9 cellular contexts compared by ENCODE assay signal in the genomic region with DNA sequence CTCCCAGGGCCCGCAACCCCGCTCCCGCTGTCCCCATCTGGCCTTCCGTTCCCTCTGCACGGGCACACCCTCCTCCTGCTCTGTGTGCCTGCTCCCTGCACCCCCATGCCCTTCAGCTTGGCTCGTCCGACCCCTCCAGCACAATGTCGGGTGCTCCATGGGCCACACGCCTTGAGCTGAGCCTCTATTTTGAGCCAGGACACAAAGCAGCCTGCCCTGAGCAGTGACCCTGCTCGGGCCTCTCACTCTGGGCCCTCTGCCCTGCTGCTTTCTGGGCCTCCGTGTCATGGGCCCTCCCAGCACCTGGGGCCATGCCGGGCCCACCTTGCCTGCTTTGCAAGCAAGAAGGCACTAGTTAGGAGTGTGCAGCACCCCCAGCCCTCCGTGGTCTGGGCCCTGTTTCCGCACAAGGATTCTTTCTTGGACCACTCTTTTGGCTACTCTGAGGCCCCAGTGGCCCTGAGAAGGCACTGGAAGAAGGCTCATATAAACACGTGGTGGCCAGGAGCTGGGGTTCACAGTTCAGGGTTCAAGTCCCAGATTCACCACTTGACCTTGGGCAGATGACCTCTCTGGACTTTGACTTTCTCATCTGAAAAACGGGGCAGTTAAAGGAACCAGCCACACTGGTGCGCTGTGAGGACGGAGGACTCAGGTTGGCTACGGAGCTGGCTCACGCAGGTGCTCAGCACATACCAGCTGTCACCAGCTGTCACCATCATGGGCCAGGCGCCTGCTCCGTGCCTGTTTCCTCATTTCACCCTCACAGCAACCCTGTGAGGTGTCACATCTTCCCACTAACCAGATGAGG.
DNase-seq lines count a peak whose midpoint lies in the region; ATAC-seq and TF ChIP-seq lines count a peak whose summit lies in the region.
"Had no signal": no experiment of that assay in that cellular context is flagged by ENCODE, and none has a peak within 500 bp of the region (broad histone marks: within the 10 kb centered on the region; RNA-seq: fewer than 3 reads in every experiment).

No MANE protein-coding gene starts in this region.

- DNase-seq in GM13976 (ENCODE audit: low spot score): peak; percentile 63
- DNase-seq in naive thymus-derived CD4-positive, alpha-beta T cell: no peak
- DNase-seq in activated CD4-positive, CD25-positive, alpha-beta regulatory T cell treated with anti-CD3 and anti-CD28 coated beads, Interleukin-2, amount 50 U/mL, for 72 hours: no peak
- DNase-seq in iPS-NIHi7 (ENCODE audit: extremely low spot score): no peak
- DNase-seq in NCI-H128 (lab: John Stamatoyannopoulos, UW; ENCODE audit: unreplicated experiment): no peak

- H3K27ac ChIP-seq in OCI-LY1 (ENCODE audit: low read depth, low read length, poor library complexity, severe bottlenecking): peak overlapping the region; percentile 98
- H3K27ac ChIP-seq in naive thymus-derived CD4-positive, alpha-beta T cell (ENCODE audit: low read depth, low read length): no peak overlapping the region
- H3K27ac ChIP-seq: thoracic aorta had no signal

- H3K9me3 ChIP-seq in OCI-LY1 (ENCODE audit: low read length): no peaks in the 10 kb centered on the region
- H3K9me3 ChIP-seq in naive thymus-derived CD4-positive, alpha-beta T cell (ENCODE audit: control insufficient read depth in 2 of 3, low read length in 3 of 3): no peaks in the 10 kb centered on the region
- H3K9me3 ChIP-seq: thoracic aorta had no signal

- no peaks in the 10 kb centered on the region for H3K9me3 Mint-ChIP-seq in naive thymus-derived CD4-positive, alpha-beta T cell

- no peaks in the 10 kb centered on the region for H3K36me3 ChIP-seq in OCI-LY1 (ENCODE audit: insufficient read depth, low read length)
- no peaks in the 10 kb centered on the region for H3K36me3 ChIP-seq in naive thymus-derived CD4-positive, alpha-beta T cell (ENCODE audit: control insufficient read depth in 2 of 3, insufficient read depth in 3 of 3, low read length in 3 of 3)
- H3K36me3 ChIP-seq: thoracic aorta had no signal

- peaks cover 61% of the 10 kb centered on the region for H3K4me1 ChIP-seq in OCI-LY1 (ENCODE audit: insufficient read depth, low read length, severe bottlenecking)
- peaks cover 26 to 47% of the 10 kb centered on the region in 2 donors for H3K4me1 ChIP-seq in naive thymus-derived CD4-positive, alpha-beta T cell (ENCODE audit: control insufficient read depth in 2 of 2, insufficient read depth in 2 of 2, low read length in 2 of 2)

- H2AFZ ChIP-seq in OCI-LY1 (ENCODE audit: low read length): no peak overlapping the region

- no peaks in the 10 kb centered on the region for H3K9me2 ChIP-seq in OCI-LY1 (ENCODE audit: low read depth, low read length)

- ATAC-seq in GM21786 (IDR thresholded peaks at IDR 0.05; ENCODE audit: unreplicated experiment) (peak; percentile 72), SK-N-SH treated with all-trans-retinoic acid at 6 μM for 48 hours (no peak)
- ATAC-seq in naive thymus-derived CD4-positive, alpha-beta T cell: peak; percentile 30

- intact Hi-C loops in naive thymus-derived CD4-positive, alpha-beta T cell (cut with micrococcal nuclease): loop anchor here in 1 of 2 donors (5.0 kb wide), 1 partner anchor 45 kb away; no protein-coding TSS in a partner anchor

- H3K9ac ChIP-seq in OCI-LY1 (ENCODE audit: low read length): peak overlapping the region; percentile 62

- H4K20me1 ChIP-seq in OCI-LY1 (ENCODE audit: insufficient read depth, low read length): no peaks in the 10 kb centered on the region

- POLR2A ChIA-PET in naive thymus-derived CD4-positive, alpha-beta T cell (lab: Charles Lee): interaction anchor here (0.8 to 1.1 kb wide), 3 partner anchors 49 to 169 kb away, joined by 3 read pairs; no protein-coding TSS in a partner anchor

- H3K27me3 ChIP-seq in OCI-LY1 (ENCODE audit: insufficient read depth, low read length): no peaks in the 10 kb centered on the region
- no peaks in the 10 kb centered on the region for H3K27me3 ChIP-seq in naive thymus-derived CD4-positive, alpha-beta T cell (ENCODE audit: control insufficient read depth in 2 of 2, insufficient read depth in 2 of 2, low read length in 2 of 2)

- H3K79me2 ChIP-seq in OCI-LY1 (ENCODE audit: insufficient read depth, low read length): no peaks in the 10 kb centered on the region

- TF ChIP-seq CTCF in GM13976 (IDR thresholded peaks at IDR 0.05; ENCODE audit: borderline replicate concordance, control extremely low read depth, extremely low read depth, insufficient read depth, missing control alignments) (no peak), OCI-LY1 (IDR thresholded peaks at IDR 0.05; ENCODE audit: low read length) (peak; percentile 65)

- no peak overlapping the region for H3K4me3 ChIP-seq in OCI-LY1 (ENCODE audit: low read depth, low read length, poor library complexity, severe bottlenecking)
- no peak overlapping the region for H3K4me3 ChIP-seq in naive thymus-derived CD4-positive, alpha-beta T cell (ENCODE audit: low read length)
- H3K4me3 ChIP-seq: thoracic aorta had no signal

- peak overlapping the region; percentile 67 for H3K4me2 ChIP-seq in OCI-LY1 (ENCODE audit: low read length)

- no peaks in the 10 kb centered on the region for H3K36me3 Mint-ChIP-seq in naive thymus-derived CD4-positive, alpha-beta T cell

- H3K4me1 Mint-ChIP-seq in naive thymus-derived CD4-positive, alpha-beta T cell: peaks cover 3 to 62% (median 42%) of the 10 kb centered on the region in 7 donors

- in situ Hi-C loops in GM13976 (cut with MboI; ENCODE audit: low sequenced_read_pairs, unreplicated experiment): no loop called here

- peak overlapping the region in 3 of 10 donors; percentile 34 to 81 (median 77) for H3K4me3 Mint-ChIP-seq in naive thymus-derived CD4-positive, alpha-beta T cell

- H3K27ac Mint-ChIP-seq in naive thymus-derived CD4-positive, alpha-beta T cell: peak overlapping the region in 6 of 9 donors; percentile 72 to 94 (median 90)

- peaks cover 0 to 2% (median 0%) of the 10 kb centered on the region in 5 donors for H3K27me3 Mint-ChIP-seq in naive thymus-derived CD4-positive, alpha-beta T cell

- H3F3A ChIP-seq in OCI-LY1 (ENCODE audit: insufficient read depth, low read length): peaks cover 5% of the 10 kb centered on the region; the same call in 1 of the 2 replicates

- CTCF ChIA-PET in naive thymus-derived CD4-positive, alpha-beta T cell (lab: Charles Lee): interaction anchor here (0.6 to 2.4 kb wide), 6 partner anchors 13 to 169 kb away, joined by 3 to 11 read pairs (median 4); no protein-coding TSS in a partner anchor

TF ChIP-seq in SK-N-SH treated with all-trans-retinoic acid at 6 μM for 48 hours, 23 proteins besides CTCF, POLR2A, EP300 and RAD21:
- TF ChIP-seq PPARA (CRISPR knock-in tag; IDR thresholded peaks at IDR 0.05; ENCODE audit: borderline replicate concordance): no peak
- no peak for TF ChIP-seq ISL1 (CRISPR knock-in tag; IDR thresholded peaks at IDR 0.05)
- TF ChIP-seq ZC3H10 (CRISPR knock-in tag; IDR thresholded peaks at IDR 0.05): no peak
- no peak for TF ChIP-seq ZFP3 (CRISPR knock-in tag; IDR thresholded peaks at IDR 0.05)
- TF ChIP-seq, protein P1, sequence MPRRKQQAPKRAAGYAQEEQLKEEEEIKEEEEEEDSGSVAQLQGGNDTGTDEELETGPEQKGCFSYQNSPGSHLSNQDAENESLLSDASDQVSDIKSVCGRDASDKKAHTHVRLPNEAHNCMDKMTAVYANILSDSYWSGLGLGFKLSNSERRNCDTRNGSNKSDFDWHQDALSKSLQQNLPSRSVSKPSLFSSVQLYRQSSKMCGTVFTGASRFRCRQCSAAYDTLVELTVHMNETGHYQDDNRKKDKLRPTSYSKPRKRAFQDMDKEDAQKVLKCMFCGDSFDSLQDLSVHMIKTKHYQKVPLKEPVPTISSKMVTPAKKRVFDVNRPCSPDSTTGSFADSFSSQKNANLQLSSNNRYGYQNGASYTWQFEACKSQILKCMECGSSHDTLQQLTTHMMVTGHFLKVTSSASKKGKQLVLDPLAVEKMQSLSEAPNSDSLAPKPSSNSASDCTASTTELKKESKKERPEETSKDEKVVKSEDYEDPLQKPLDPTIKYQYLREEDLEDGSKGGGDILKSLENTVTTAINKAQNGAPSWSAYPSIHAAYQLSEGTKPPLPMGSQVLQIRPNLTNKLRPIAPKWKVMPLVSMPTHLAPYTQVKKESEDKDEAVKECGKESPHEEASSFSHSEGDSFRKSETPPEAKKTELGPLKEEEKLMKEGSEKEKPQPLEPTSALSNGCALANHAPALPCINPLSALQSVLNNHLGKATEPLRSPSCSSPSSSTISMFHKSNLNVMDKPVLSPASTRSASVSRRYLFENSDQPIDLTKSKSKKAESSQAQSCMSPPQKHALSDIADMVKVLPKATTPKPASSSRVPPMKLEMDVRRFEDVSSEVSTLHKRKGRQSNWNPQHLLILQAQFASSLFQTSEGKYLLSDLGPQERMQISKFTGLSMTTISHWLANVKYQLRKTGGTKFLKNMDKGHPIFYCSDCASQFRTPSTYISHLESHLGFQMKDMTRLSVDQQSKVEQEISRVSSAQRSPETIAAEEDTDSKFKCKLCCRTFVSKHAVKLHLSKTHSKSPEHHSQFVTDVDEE (CRISPR knock-in tag; IDR thresholded peaks at IDR 0.05): no peak
- TF ChIP-seq GLIS3 (CRISPR knock-in tag; IDR thresholded peaks at IDR 0.05): no peak
- TF ChIP-seq, protein P2, sequence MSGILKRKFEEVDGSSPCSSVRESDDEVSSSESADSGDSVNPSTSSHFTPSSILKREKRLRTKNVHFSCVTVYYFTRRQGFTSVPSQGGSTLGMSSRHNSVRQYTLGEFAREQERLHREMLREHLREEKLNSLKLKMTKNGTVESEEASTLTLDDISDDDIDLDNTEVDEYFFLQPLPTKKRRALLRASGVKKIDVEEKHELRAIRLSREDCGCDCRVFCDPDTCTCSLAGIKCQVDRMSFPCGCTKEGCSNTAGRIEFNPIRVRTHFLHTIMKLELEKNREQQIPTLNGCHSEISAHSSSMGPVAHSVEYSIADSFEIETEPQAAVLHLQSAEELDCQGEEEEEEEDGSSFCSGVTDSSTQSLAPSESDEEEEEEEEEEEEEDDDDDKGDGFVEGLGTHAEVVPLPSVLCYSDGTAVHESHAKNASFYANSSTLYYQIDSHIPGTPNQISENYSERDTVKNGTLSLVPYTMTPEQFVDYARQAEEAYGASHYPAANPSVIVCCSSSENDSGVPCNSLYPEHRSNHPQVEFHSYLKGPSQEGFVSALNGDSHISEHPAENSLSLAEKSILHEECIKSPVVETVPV (CRISPR knock-in tag; IDR thresholded peaks at IDR 0.05): no peak
- no peak for TF ChIP-seq TOX (CRISPR knock-in tag; IDR thresholded peaks at IDR 0.05; ENCODE audit: borderline replicate concordance)
- no peak for TF ChIP-seq ARNTL (CRISPR knock-in tag; IDR thresholded peaks at IDR 0.05; ENCODE audit: borderline replicate concordance, low read depth)
